In genomic region chr1:172960454-172961208, GRCh38 we compare ENCODE assay signal across 16 cellular contexts.
DNase-seq lines count a peak whose midpoint lies in the region; FAIRE-seq and TF ChIP-seq lines count a peak whose summit lies in the region.
"Had no signal": no experiment of that assay in that cellular context is flagged by ENCODE, and none has a peak within 500 bp of the region (broad histone marks: within the 10 kb centered on the region; RNA-seq: fewer than 3 reads in every experiment).

No MANE protein-coding gene starts in this region.

- H2BK12ac ChIP-seq in mesenchymal stem cell (ENCODE audit: low read length in 2 of 2) = peak overlapping the region; percentile 29 to 96

- dilution Hi-C loops in endothelial cell of umbilical vein (cut with MboI; ENCODE audit: extremely low pct_ligation_motif_present, low sequenced_read_pairs) = loop anchor here (25.0 kb wide), 1 partner anchor 227 kb away; no protein-coding TSS in a partner anchor

- no peak for TF ChIP-seq EP300 in ovary (IDR thresholded peaks at IDR 0.05)

- DNase-seq in A172 (ENCODE audit: low spot score) (peak; percentile 71), LNCaP clone FGC (ENCODE audit: low read depth) (peak; percentile 37), endothelial cell of umbilical vein (ENCODE audit: low read depth, low spot score) (no peak), mesenchymal stem cell (no peak), NOMO-1 treated with DMSO at 0.1 percent for 48 hours (lab: John Stamatoyannopoulos, UW; ENCODE audit: unreplicated experiment) (no peak), ovary (no peak), urothelium cell line (ENCODE audit: low spot score) (no peak)
- no peak for DNase-seq in central memory CD4-positive, alpha-beta T cell
- DNase-seq: DND-41; midbrain; NCI-H146; NCI-H526 treated with DMSO at 0.1 percent for 48 hours; stimulated activated naive CD4-positive, alpha-beta T cell; T-helper 17 cell had no signal

- peak overlapping the region; percentile 41 for H2AFZ ChIP-seq in endothelial cell of umbilical vein (ENCODE audit: low read depth, low read length)
- H2AFZ ChIP-seq in mesenchymal stem cell (ENCODE audit: low read depth, low read length) = no peak overlapping the region

- peak overlapping the region; percentile 21 for H2AK5ac ChIP-seq in mesenchymal stem cell (ENCODE audit: low read length, severe bottlenecking)

- no peak for FAIRE-seq in endothelial cell of umbilical vein (lab: Jason Lieb, UNC)
- no peak for FAIRE-seq in urothelium cell line (lab: Jason Lieb, UNC)
- FAIRE-seq: endometrium had no signal

- no peaks in the 10 kb centered on the region for H3K9me1 ChIP-seq in endothelial cell of umbilical vein (replicated peaks; ENCODE audit: control insufficient read depth, extremely low read depth, insufficient read depth, low read length)

- H2BK120ac ChIP-seq in mesenchymal stem cell (ENCODE audit: low read depth, low read length) = no peak overlapping the region

- H3K23ac ChIP-seq in mesenchymal stem cell (ENCODE audit: low read length in 2 of 2) = no peak overlapping the region

- no peak overlapping the region for H3K4me2 ChIP-seq in endothelial cell of umbilical vein (ENCODE audit: insufficient read depth, low read length)
- H3K4me2 ChIP-seq in mesenchymal stem cell (ENCODE audit: low read length, poor library complexity, severe bottlenecking) = no peak overlapping the region

- 66% methylated on average over 4 of the region's 5 CpGs for WGBS in mesenchymal stem cell
- 39 to 48% (median 43%) methylated on average over 5 of the region's 5 CpGs for WGBS in ovary, 3 donors

- H3K4me1 ChIP-seq in endothelial cell of umbilical vein (ENCODE audit: control insufficient read depth, extremely low read depth, insufficient read depth, low read length) (peaks cover 31% of the 10 kb centered on the region), mesenchymal stem cell (ENCODE audit: control insufficient read depth, insufficient read depth, low read depth, low read length) (peaks cover 1% of the 10 kb centered on the region), ovary (ENCODE audit: insufficient read depth) (peaks cover 3% of the 10 kb centered on the region)
- H3K4me1 ChIP-seq: ascending aorta had no signal

- intact Hi-C loops in endothelial cell of umbilical vein (cut with micrococcal nuclease) = loop anchor here (1.0 kb wide), 2 partner anchors 134 to 242 kb away; no protein-coding TSS in a partner anchor
- intact Hi-C loops in ovary (cut with DNase I) = no loop called here

- peak overlapping the region; percentile 50 to 89 for H3K4ac ChIP-seq in mesenchymal stem cell (ENCODE audit: low read depth in 1 of 2, low read length in 2 of 2)

- no peaks in the 10 kb centered on the region for H3K9me3 ChIP-seq in endothelial cell of umbilical vein (replicated peaks; ENCODE audit: control insufficient read depth, insufficient read depth, low read length)
- peaks cover 5% of the 10 kb centered on the region for H3K9me3 ChIP-seq in mesenchymal stem cell (ENCODE audit: control insufficient read depth, low read length)
- H3K9me3 ChIP-seq in ovary = no peaks in the 10 kb centered on the region
- H3K9me3 ChIP-seq: ascending aorta had no signal

- no peaks in the 10 kb centered on the region for H4K20me1 ChIP-seq in endothelial cell of umbilical vein (replicated peaks; ENCODE audit: control insufficient read depth, extremely low read depth, insufficient read depth, low read length)

- H3K14ac ChIP-seq in mesenchymal stem cell (ENCODE audit: low read length in 2 of 2) = peak overlapping the region in 1 of 2 experiments; percentile 26

- H3K27ac ChIP-seq in endothelial cell of umbilical vein (ENCODE audit: insufficient read depth, low read depth, low read length) (peak overlapping the region; percentile 10), mesenchymal stem cell (ENCODE audit: low read length, poor library complexity, severe bottlenecking) (peak overlapping the region; percentile 65), ovary (no peak overlapping the region)
- H3K27ac ChIP-seq: ascending aorta had no signal

- no peaks in the 10 kb centered on the region for H3K79me1 ChIP-seq in mesenchymal stem cell (replicated peaks; ENCODE audit: low read length, poor library complexity, severe bottlenecking)

- H3K36me3 ChIP-seq in endothelial cell of umbilical vein (ENCODE audit: control insufficient read depth in 2 of 2, extremely low read depth in 1 of 2, insufficient read depth in 2 of 2, low read length in 2 of 2) = no peaks in the 10 kb centered on the region
- H3K36me3 ChIP-seq in mesenchymal stem cell (ENCODE audit: control insufficient read depth in 1 of 2, insufficient read depth in 2 of 2, low read depth in 1 of 2, low read length in 2 of 2) = no peaks in the 10 kb centered on the region
- no peaks in the 10 kb centered on the region for H3K36me3 ChIP-seq in ovary
- H3K36me3 ChIP-seq: ascending aorta had no signal

- H4K91ac ChIP-seq in mesenchymal stem cell (ENCODE audit: low read length) = peak overlapping the region; percentile 12

- no peak overlapping the region for H4K8ac ChIP-seq in mesenchymal stem cell (ENCODE audit: low read length)

- H3K9ac ChIP-seq in endothelial cell of umbilical vein (replicated peaks; ENCODE audit: extremely low read depth, insufficient read depth, low read length) = no peak overlapping the region
- H3K9ac ChIP-seq in mesenchymal stem cell (ENCODE audit: low read length) = no peak overlapping the region

- no peaks in the 10 kb centered on the region for H3K27me3 ChIP-seq in endothelial cell of umbilical vein (ENCODE audit: control insufficient read depth in 2 of 2, insufficient read depth in 2 of 2, low read length in 2 of 2)
- no peaks in the 10 kb centered on the region for H3K27me3 ChIP-seq in mesenchymal stem cell (ENCODE audit: control insufficient read depth in 1 of 2, insufficient read depth in 1 of 2, low read length in 2 of 2)
- H3K27me3 ChIP-seq in ovary = no peaks in the 10 kb centered on the region
- H3K27me3 ChIP-seq: ascending aorta had no signal

- H3K4me3 ChIP-seq in LNCaP clone FGC (ENCODE audit: low read depth, low read length) = no peak overlapping the region
- H3K4me3 ChIP-seq in endothelial cell of umbilical vein (replicated peaks in 1 of 3; ENCODE audit: insufficient read depth in 1 of 3, low read depth in 1 of 3, low read length in 3 of 3) = no peak overlapping the region
- H3K4me3 ChIP-seq in mesenchymal stem cell (ENCODE audit: insufficient read depth in 1 of 2, low read depth in 1 of 2, low read length in 2 of 2) = no peak overlapping the region
- H3K4me3 ChIP-seq in ovary = no peak overlapping the region
- H3K4me3 ChIP-seq: ascending aorta had no signal

- CTCF ChIA-PET in endothelial cell of umbilical vein (lab: Charles Lee) = interaction anchor here (0.6 to 2.1 kb wide), 5 partner anchors 9 to 242 kb away, joined by 3 to 12 read pairs (median 4); no protein-coding TSS in a partner anchor

- H3K18ac ChIP-seq in mesenchymal stem cell (ENCODE audit: low read depth in 1 of 2, low read length in 2 of 2) = peak overlapping the region; percentile 60 to 81

- no peaks in the 10 kb centered on the region for H3K79me2 ChIP-seq in endothelial cell of umbilical vein (ENCODE audit: control insufficient read depth, insufficient read depth, low read length)

- TF ChIP-seq CTCF in LNCaP clone FGC (IDR thresholded peaks at IDR 0.05; ENCODE audit: control insufficient read depth, extremely low read depth, insufficient read depth) (peak; percentile 41), endothelial cell of umbilical vein (IDR thresholded peaks at IDR 0.05; ENCODE audit: extremely low read depth in 1 of 2, insufficient read depth in 1 of 2, low read depth in 1 of 2, low read length in 2 of 2) (peak in 1 of 2 donors; percentile 13), ovary (IDR thresholded peaks at IDR 0.05) (no peak)

- POLR2A ChIA-PET in endothelial cell of umbilical vein (lab: Charles Lee) = no interaction called here

- TF ChIP-seq POLR2A in endothelial cell of umbilical vein (IDR thresholded peaks at IDR 0.05; ENCODE audit: low read depth, low read length) = no peak
- no peak for TF ChIP-seq POLR2A in ovary (IDR thresholded peaks at IDR 0.05)

- peak overlapping the region; percentile 61 for H2BK5ac ChIP-seq in mesenchymal stem cell (ENCODE audit: low read depth, low read length, poor library complexity, severe bottlenecking)

- H2BK15ac ChIP-seq in mesenchymal stem cell (ENCODE audit: low read depth, poor library complexity, severe bottlenecking) = no peak overlapping the region

- no TSS peak for BruUV-seq in endothelial cell of umbilical vein (replicated peaks; lab: Mats Ljungman, UMichigan)

TF ChIP-seq in endothelial cell of umbilical vein, 7 proteins besides CTCF, POLR2A, EP300 and RAD21:
- no peak for TF ChIP-seq GATA2 (IDR thresholded peaks at IDR 0.05; ENCODE audit: insufficient read depth, insufficient read length, low read depth, low read length)
TF ChIP-seq in endothelial cell of umbilical vein: peak in this region for 0.

Comparison
In these comparisons a context has a peak if more than half of its experiments do, and no peak if none do; other contexts are left out.
1. DNase-seq: peak in A172 (single experiment) and LNCaP clone FGC (single experiment); none in endothelial cell of umbilical vein (single experiment), mesenchymal stem cell (single experiment), NOMO-1 treated with DMSO at 0.1 percent for 48 hours (single experiment), ovary (0 of 5), central memory CD4-positive, alpha-beta T cell (single experiment) and urothelium cell line (single experiment).
2. H3K27ac ChIP-seq: peak in endothelial cell of umbilical vein (single experiment) and mesenchymal stem cell (single experiment); none in ovary (0 of 2).